15 cellular contexts compared by ENCODE assay signal in genomic region chr7:132603241-132603789, GRCh38. TPM values are rescaled to one million over a fixed set of nuclear protein-coding genes. Genes with fewer than 3 reads are reported as not detected.
DNase-seq lines count a peak whose midpoint lies in the region; ATAC-seq and TF ChIP-seq lines count a peak whose summit lies in the region.
"Had no signal": no experiment of that assay in that cellular context is flagged by ENCODE, and none has a peak within 500 bp of the region (broad histone marks: within the 10 kb centered on the region; RNA-seq: fewer than 3 reads in every experiment).

No MANE protein-coding gene starts in this region.

- H3K9me3 Mint-ChIP-seq in endodermal cell: no peaks in the 10 kb centered on the region
- H3K9me3 Mint-ChIP-seq in progenitor cell of endocrine pancreas (ENCODE audit: low read depth): no peaks in the 10 kb centered on the region
- H3K9me3 Mint-ChIP-seq in activated CD8-positive, alpha-beta T cell treated with anti-CD3 and anti-CD28 coated beads, Interleukin-2, amount 10 ng/mL, durations not matched to agents 7 days and 5 days (ENCODE audit: insufficient read depth): no peaks in the 10 kb centered on the region
- no peaks in the 10 kb centered on the region for H3K9me3 Mint-ChIP-seq in activated naive CD8-positive, alpha-beta T cell treated with anti-CD3 and anti-CD28 coated beads, Interleukin-2, amount 50 U/mL, for 24 hours
- H3K9me3 Mint-ChIP-seq: CD4-positive, alpha-beta memory T cell; H9 had no signal

- H3K36me3 ChIP-seq in H7 (replicated peaks; ENCODE audit: control insufficient read depth, insufficient read depth, low read length): no peaks in the 10 kb centered on the region
- H3K36me3 ChIP-seq in endodermal cell (ENCODE audit: control insufficient read depth, insufficient read depth, low read length): no peaks in the 10 kb centered on the region
- H3K36me3 ChIP-seq in SJCRH30: no peaks in the 10 kb centered on the region
- H3K36me3 ChIP-seq: BE2C had no signal

- peak; percentile 23 for DNase-seq in H7
- peak; percentile 67 for DNase-seq in endodermal cell
- no peak for DNase-seq in progenitor cell of endocrine pancreas (ENCODE audit: low spot score, unreplicated experiment)
- DNase-seq in activated CD8-positive, alpha-beta T cell treated with anti-CD3 and anti-CD28 coated beads, Interleukin-2, amount 10 ng/mL, durations not matched to agents 7 days and 5 days: no peak
- DNase-seq in activated naive CD8-positive, alpha-beta T cell treated with anti-CD3 and anti-CD28 coated beads, Interleukin-2, amount 50 U/mL, for 24 hours: no peak
- DNase-seq in SJCRH30: no peak
- DNase-seq: BE2C; CD4-positive, alpha-beta memory T cell; DMS153; DND-41; GM23248; H9 had no signal

- H3K9me3 ChIP-seq in endodermal cell (ENCODE audit: control insufficient read depth, low read length): no peaks in the 10 kb centered on the region
- no peaks in the 10 kb centered on the region for H3K9me3 ChIP-seq in SJCRH30 (replicated peaks)
- H3K9me3 ChIP-seq: A549, BE2C had no signal

- H3K4me1 ChIP-seq in endodermal cell (ENCODE audit: control insufficient read depth, insufficient read depth, low read length): no peaks in the 10 kb centered on the region
- H3K4me1 ChIP-seq in SJCRH30: no peaks in the 10 kb centered on the region
- H3K4me1 ChIP-seq: A549, BE2C had no signal

- H3K4me3 ChIP-seq in H7 (ENCODE audit: insufficient read depth, low read depth, low read length) (no peak overlapping the region), endodermal cell (ENCODE audit: low read length) (no peak overlapping the region), SJCRH30 (no peak overlapping the region)
- H3K4me3 ChIP-seq: A549, GM23248 had no signal

- H3K27ac ChIP-seq in endodermal cell (ENCODE audit: low read depth, low read length) (no peak overlapping the region), SJCRH30 (no peak overlapping the region)
- H3K27ac ChIP-seq: A549, C4-2B, GM23248 had no signal

- CTCF ChIA-PET in activated CD8-positive, alpha-beta T cell treated with anti-CD3 and anti-CD28 coated beads, Interleukin-2, amount 10 ng/mL, durations not matched to agents 7 days and 5 days (lab: Charles Lee): interaction anchor here (0.5 to 2.7 kb wide), 5 partner anchors 23 to 1970 kb away, joined by 3 to 12 read pairs (median 3); no protein-coding TSS in a partner anchor

- WGBS in endodermal cell (ENCODE audit: insufficient coverage in 1 of 2, insufficient read length in 1 of 2), 2 experiments: 88% methylated on average over 6 of the region's 6 CpGs

- peak; percentile 49 for TF ChIP-seq CTCF in endodermal cell (conservative IDR thresholded peaks at IDR 0.05)
- peak; percentile 16 for TF ChIP-seq CTCF in progenitor cell of endocrine pancreas (IDR thresholded peaks at IDR 0.05; ENCODE audit: unreplicated experiment)

- H3K27ac Mint-ChIP-seq in endodermal cell (no peak overlapping the region), progenitor cell of endocrine pancreas (no peak overlapping the region)
- H3K27ac Mint-ChIP-seq in activated CD8-positive, alpha-beta T cell treated with anti-CD3 and anti-CD28 coated beads, Interleukin-2, amount 10 ng/mL, durations not matched to agents 7 days and 5 days: no peak overlapping the region
- no peak overlapping the region for H3K27ac Mint-ChIP-seq in activated naive CD8-positive, alpha-beta T cell treated with anti-CD3 and anti-CD28 coated beads, Interleukin-2, amount 50 U/mL, for 24 hours
- H3K27ac Mint-ChIP-seq: CD4-positive, alpha-beta memory T cell; H9 had no signal

- ATAC-seq in activated CD8-positive, alpha-beta T cell treated with anti-CD3 and anti-CD28 coated beads, Interleukin-2, amount 10 ng/mL, durations not matched to agents 7 days and 5 days: no peak
- ATAC-seq in activated naive CD8-positive, alpha-beta T cell treated with anti-CD3 and anti-CD28 coated beads, Interleukin-2, amount 50 U/mL, for 24 hours: no peak
- ATAC-seq: A549, HepG2 had no signal

- no peaks in the 10 kb centered on the region for H3K36me3 Mint-ChIP-seq in endodermal cell (ENCODE audit: low read depth)
- no peaks in the 10 kb centered on the region for H3K36me3 Mint-ChIP-seq in progenitor cell of endocrine pancreas (ENCODE audit: insufficient read depth)
- no peaks in the 10 kb centered on the region for H3K36me3 Mint-ChIP-seq in activated CD8-positive, alpha-beta T cell treated with anti-CD3 and anti-CD28 coated beads, Interleukin-2, amount 10 ng/mL, durations not matched to agents 7 days and 5 days (ENCODE audit: low read depth)
- H3K36me3 Mint-ChIP-seq in activated naive CD8-positive, alpha-beta T cell treated with anti-CD3 and anti-CD28 coated beads, Interleukin-2, amount 50 U/mL, for 24 hours (ENCODE audit: low read depth): no peaks in the 10 kb centered on the region
- H3K36me3 Mint-ChIP-seq: CD4-positive, alpha-beta memory T cell had no signal

- peaks cover 21% of the 10 kb centered on the region for H3K4me1 Mint-ChIP-seq in endodermal cell
- H3K4me1 Mint-ChIP-seq in progenitor cell of endocrine pancreas (ENCODE audit: low read depth): no peaks in the 10 kb centered on the region
- no peaks in the 10 kb centered on the region for H3K4me1 Mint-ChIP-seq in activated CD8-positive, alpha-beta T cell treated with anti-CD3 and anti-CD28 coated beads, Interleukin-2, amount 10 ng/mL, durations not matched to agents 7 days and 5 days (ENCODE audit: low read depth)
- no peaks in the 10 kb centered on the region for H3K4me1 Mint-ChIP-seq in activated naive CD8-positive, alpha-beta T cell treated with anti-CD3 and anti-CD28 coated beads, Interleukin-2, amount 50 U/mL, for 24 hours
- H3K4me1 Mint-ChIP-seq: CD4-positive, alpha-beta memory T cell had no signal

- peaks cover 1% of the 10 kb centered on the region; the same call in 1 of the 2 replicates for H3K27me3 ChIP-seq in H7 (ENCODE audit: control insufficient read depth, insufficient read depth, low read length)
- H3K27me3 ChIP-seq in endodermal cell (ENCODE audit: control insufficient read depth, insufficient read depth, low read length, poor library complexity, severe bottlenecking): no peaks in the 10 kb centered on the region
- H3K27me3 ChIP-seq in SJCRH30: peaks cover 3% of the 10 kb centered on the region; the same call in 1 of the 2 replicates
- H3K27me3 ChIP-seq: BE2C had no signal

- POLR2A ChIA-PET in activated CD8-positive, alpha-beta T cell treated with anti-CD3 and anti-CD28 coated beads, Interleukin-2, amount 10 ng/mL, durations not matched to agents 7 days and 5 days (lab: Charles Lee): no interaction called here

- H3K4me3 Mint-ChIP-seq in endodermal cell (no peak overlapping the region), progenitor cell of endocrine pancreas (ENCODE audit: low read depth) (no peak overlapping the region)
- H3K4me3 Mint-ChIP-seq in activated CD8-positive, alpha-beta T cell treated with anti-CD3 and anti-CD28 coated beads, Interleukin-2, amount 10 ng/mL, durations not matched to agents 7 days and 5 days: no peak overlapping the region
- H3K4me3 Mint-ChIP-seq in activated naive CD8-positive, alpha-beta T cell treated with anti-CD3 and anti-CD28 coated beads, Interleukin-2, amount 50 U/mL, for 24 hours: no peak overlapping the region
- H3K4me3 Mint-ChIP-seq: CD4-positive, alpha-beta memory T cell; H9 had no signal

- H3K27me3 Mint-ChIP-seq in endodermal cell (ENCODE audit: insufficient read depth) (no peaks in the 10 kb centered on the region), progenitor cell of endocrine pancreas (peaks cover 11% of the 10 kb centered on the region)
- peaks cover 14% of the 10 kb centered on the region for H3K27me3 Mint-ChIP-seq in activated CD8-positive, alpha-beta T cell treated with anti-CD3 and anti-CD28 coated beads, Interleukin-2, amount 10 ng/mL, durations not matched to agents 7 days and 5 days (ENCODE audit: low read depth)
- peaks cover 3% of the 10 kb centered on the region for H3K27me3 Mint-ChIP-seq in activated naive CD8-positive, alpha-beta T cell treated with anti-CD3 and anti-CD28 coated beads, Interleukin-2, amount 50 U/mL, for 24 hours

- no peak overlapping the region for H3K9ac ChIP-seq in endodermal cell (ENCODE audit: extremely low read depth, low read length, poor library complexity, severe bottlenecking)
- H3K9ac ChIP-seq: GM23248 had no signal

RNA-seq across cellular contexts. Expression of gene PLXNA4, which starts 27.0 kb away (rescaled TPM):
- total RNA-seq in H7 (2014; rRNA removed; shearing (Covaris generic)): 0.59 and 1.0 TPM in 2 replicates
- total RNA-seq in endodermal cell (10 to 100 TPM; 24.0 to 42.7 TPM), progenitor cell of endocrine pancreas (0.38 and 0.40 TPM in 2 replicates)
- polyA plus RNA-seq in endodermal cell (2013, experiment 1 of 2): 2.4 TPM
- 2.2 TPM for polyA plus RNA-seq in endodermal cell (2013, experiment 2 of 2)
- total RNA-seq in activated CD8-positive, alpha-beta T cell treated with anti-CD3 and anti-CD28 coated beads, Interleukin-2, amount 10 ng/mL, durations not matched to agents 7 days and 5 days: 10 to 100 TPM; 45.4 to 47.2 TPM
- 11.2 and 11.5 TPM in 2 replicates for total RNA-seq in SJCRH30 (2014; rRNA removed; shearing (Covaris generic))
- polyA plus RNA-seq: GM23248 had no signal

Comparison
In these comparisons a context has a peak if more than half of its experiments do, and no peak if none do; other contexts are left out.
1. DNase-seq: peak in H7 (single experiment) and endodermal cell (single experiment); none in progenitor cell of endocrine pancreas (single experiment), activated CD8-positive, alpha-beta T cell treated with anti-CD3 and anti-CD28 coated beads, Interleukin-2, amount 10 ng/mL, durations not matched to agents 7 days and 5 days (single experiment), activated naive CD8-positive, alpha-beta T cell treated with anti-CD3 and anti-CD28 coated beads, Interleukin-2, amount 50 U/mL, for 24 hours (single experiment) and SJCRH30 (0 of 2).